In genomic region chr17:3891626-3892094, GRCh38 we compare ENCODE assay signal across 8 cellular contexts. TPM values are rescaled to one million over a fixed set of nuclear protein-coding genes. Genes with fewer than 3 reads are reported as not detected.
A peak's percentile ranks its signal among the peaks of the same experiment; 100 is the strongest.
DNase-seq lines count a peak whose midpoint lies in the region; ATAC-seq, FAIRE-seq and TF ChIP-seq lines count a peak whose summit lies in the region.

No MANE protein-coding gene starts in this region.

- no peaks in the 10 kb centered on the region for H3K36me3 ChIP-seq in CD8-positive, alpha-beta T cell (ENCODE audit: insufficient read depth, low read length)
- no peaks in the 10 kb centered on the region for H3K36me3 ChIP-seq in NT2/D1 (ENCODE audit: insufficient read depth, insufficient read length, low read length)

- H3K27ac Mint-ChIP-seq in CD8-positive, alpha-beta T cell = peak overlapping the region; percentile 30
- peak overlapping the region; percentile 71 to 85 for H3K27ac Mint-ChIP-seq in effector memory CD8-positive, alpha-beta T cell
- H3K27ac Mint-ChIP-seq in osteocyte (ENCODE audit: unreplicated experiment) = peak overlapping the region; percentile 20

- TF ChIP-seq POLR2A in GM12891 (IDR thresholded peaks at IDR 0.05; ENCODE audit: low read depth, low read length) = no peak

- H3K4me1 ChIP-seq in CD8-positive, alpha-beta T cell (ENCODE audit: insufficient read depth, low read length) = peaks cover 33% of the 10 kb centered on the region
- peaks cover 27% of the 10 kb centered on the region for H3K4me1 ChIP-seq in NT2/D1 (ENCODE audit: insufficient read depth, insufficient read length)

- H3K27me3 ChIP-seq in CD8-positive, alpha-beta T cell (ENCODE audit: insufficient read depth, low read length) = no peaks in the 10 kb centered on the region
- H3K27me3 ChIP-seq in NT2/D1 (ENCODE audit: insufficient read depth, insufficient read length) = peaks cover 15% of the 10 kb centered on the region

- no peaks in the 10 kb centered on the region for H3K36me3 Mint-ChIP-seq in CD8-positive, alpha-beta T cell
- H3K36me3 Mint-ChIP-seq in effector memory CD8-positive, alpha-beta T cell (ENCODE audit: insufficient read depth) = peaks cover 7% of the 10 kb centered on the region
- no peaks in the 10 kb centered on the region for H3K36me3 Mint-ChIP-seq in osteocyte (ENCODE audit: unreplicated experiment)

- POLR2A ChIA-PET in CD8-positive, alpha-beta T cell (lab: Charles Lee) = no interaction called here
- POLR2A ChIA-PET in GM10248 (lab: Yijun Ruan, JAX) = no interaction called here

- H3K4me3 ChIP-seq in CD8-positive, alpha-beta T cell (ENCODE audit: low read depth, low read length) = peak overlapping the region; percentile 65
- H3K4me3 ChIP-seq in NT2/D1 (ENCODE audit: insufficient read length, low read depth) = peak overlapping the region; percentile 68

- no peaks in the 10 kb centered on the region for H3K9me3 Mint-ChIP-seq in CD8-positive, alpha-beta T cell
- no peaks in the 10 kb centered on the region for H3K9me3 Mint-ChIP-seq in effector memory CD8-positive, alpha-beta T cell
- no peaks in the 10 kb centered on the region for H3K9me3 Mint-ChIP-seq in osteocyte (ENCODE audit: unreplicated experiment)

- H3K27me3 Mint-ChIP-seq in CD8-positive, alpha-beta T cell (ENCODE audit: low read depth) = no peaks in the 10 kb centered on the region
- H3K27me3 Mint-ChIP-seq in effector memory CD8-positive, alpha-beta T cell = no peaks in the 10 kb centered on the region
- no peaks in the 10 kb centered on the region for H3K27me3 Mint-ChIP-seq in osteocyte (ENCODE audit: unreplicated experiment)

- no peak for TF ChIP-seq CTCF in CD8-positive, alpha-beta T cell (IDR thresholded peaks at IDR 0.05)
- no peak for TF ChIP-seq CTCF in osteocyte (IDR thresholded peaks at IDR 0.05)
- TF ChIP-seq CTCF in GM10248 (IDR thresholded peaks at IDR 0.05; ENCODE audit: control extremely low read depth, extremely low read depth, low read depth, missing control alignments) = no peak

- intact Hi-C loops in CD8-positive, alpha-beta T cell (cut with DNase I, micrococcal nuclease) = loop anchor here in 1 of 2 experiments (1.0 to 5.0 kb wide), 5 partner anchors 29 to 1491 kb away; partner anchors contain the start of genes ANKFY1, EMC6, MNT and NCBP3

- H3K4me1 Mint-ChIP-seq in CD8-positive, alpha-beta T cell (ENCODE audit: low read depth) = peaks cover 32% of the 10 kb centered on the region
- H3K4me1 Mint-ChIP-seq in effector memory CD8-positive, alpha-beta T cell (ENCODE audit: low read depth in 2 of 2) = peaks cover 29 to 39% of the 10 kb centered on the region in 2 donors
- H3K4me1 Mint-ChIP-seq in osteocyte (ENCODE audit: unreplicated experiment) = peaks cover 56% of the 10 kb centered on the region

- no peaks in the 10 kb centered on the region for H3K9me3 ChIP-seq in CD8-positive, alpha-beta T cell (ENCODE audit: low read length)
- H3K9me3 ChIP-seq in NT2/D1 (ENCODE audit: insufficient read depth, low read length) = no peaks in the 10 kb centered on the region

- no peak for DNase-seq in CD8-positive, alpha-beta T cell
- no peak for DNase-seq in NT2/D1 (ENCODE audit: low read depth, low spot score)
- no peak for DNase-seq in effector memory CD8-positive, alpha-beta T cell
- no peak for DNase-seq in osteocyte (ENCODE audit: extremely low spot score, unreplicated experiment)
- DNase-seq in CD1c-positive myeloid dendritic cell (ENCODE audit: extremely low spot score) = no peak
- no peak for DNase-seq in GM12891 (ENCODE audit: insufficient read length, low spot score)
- DNase-seq in GM10248 (ENCODE audit: extremely low spot score) = no peak

- ATAC-seq in CD8-positive, alpha-beta T cell = no peak
- no peak for ATAC-seq in effector memory CD8-positive, alpha-beta T cell (replicated peaks)
- ATAC-seq in GM19452 (IDR thresholded peaks at IDR 0.05; ENCODE audit: unreplicated experiment) = no peak

- H3K27ac ChIP-seq in CD8-positive, alpha-beta T cell (ENCODE audit: low read depth, low read length) = no peak overlapping the region

- FAIRE-seq in GM12891 (lab: Jason Lieb, UNC) = no peak

- peak overlapping the region; percentile 86 for H3K4me3 Mint-ChIP-seq in CD8-positive, alpha-beta T cell
- H3K4me3 Mint-ChIP-seq in effector memory CD8-positive, alpha-beta T cell = peak overlapping the region; percentile 78
- peak overlapping the region; percentile 71 for H3K4me3 Mint-ChIP-seq in osteocyte (ENCODE audit: unreplicated experiment)

- H3K9ac ChIP-seq in NT2/D1 (ENCODE audit: insufficient read length, low read depth) = peak overlapping the region; percentile 77

- CTCF ChIA-PET in CD8-positive, alpha-beta T cell (lab: Charles Lee) = interaction anchor here (1.3 to 1.6 kb wide), 2 partner anchors 27 to 45 kb away, joined by 3 to 4 read pairs; partner anchors contain the start of gene NCBP3
- CTCF ChIA-PET in GM10248 (lab: Yijun Ruan, JAX) = interaction anchor here (1.0 kb wide), 1 partner anchor 22 kb away, joined by 3 read pairs; no protein-coding TSS in a partner anchor

TF ChIP-seq in GM12891, 5 proteins besides CTCF, POLR2A, EP300 and RAD21:
- no peak for TF ChIP-seq SPI1 (IDR thresholded peaks at IDR 0.05; ENCODE audit: low read depth, low read length)
- TF ChIP-seq TAF1 (IDR thresholded peaks at IDR 0.05; ENCODE audit: low read depth, low read length) = no peak
- TF ChIP-seq POLR2AphosphoS5 (IDR thresholded peaks at IDR 0.05; ENCODE audit: low read depth, low read length) = no peak
- no peak for TF ChIP-seq PAX5 (IDR thresholded peaks at IDR 0.05; ENCODE audit: insufficient read depth, low read length, severe bottlenecking)
- no peak for TF ChIP-seq POU2F2 (IDR thresholded peaks at IDR 0.05; ENCODE audit: low read depth, low read length)

RNA-seq across cellular contexts. Expression of gene CAMKK1, which starts 1.2 kb away (rescaled TPM):
- 1 to 10 TPM; 5.3 to 5.9 TPM for total RNA-seq in CD8-positive, alpha-beta T cell
- 1.3 and 1.8 TPM in 2 replicates for total RNA-seq in osteocyte
- 0.64 TPM for polyA plus RNA-seq in GM12891 (2012; ENCODE audit: low read depth, missing spikeins)

RNA-seq across cellular contexts. Expression of gene P2RX1, which starts 24.6 kb away (rescaled TPM):
- under 1 TPM; 0.67 to 0.95 TPM for total RNA-seq in CD8-positive, alpha-beta T cell
- not detected in 2 replicates for total RNA-seq in osteocyte
- polyA plus RNA-seq in GM12891 (2012; ENCODE audit: low read depth, missing spikeins) = 1.1 TPM

RNA-seq across cellular contexts. Expression of gene NCBP3, which starts 45.6 kb away (rescaled TPM):
- 10 to 100 TPM; 28.4 to 35.3 TPM for total RNA-seq in CD8-positive, alpha-beta T cell
- total RNA-seq in osteocyte = 44.4 and 45.8 TPM in 2 replicates
- polyA plus RNA-seq in GM12891 (2012; ENCODE audit: low read depth, missing spikeins) = 14.4 TPM

Comparison
In these comparisons a context has a peak if more than half of its experiments do, and no peak if none do; other contexts are left out.
1. H3K27ac Mint-ChIP-seq: peak in every context shown above with its lines; median percentile 78 in effector memory CD8-positive, alpha-beta T cell; 30 in CD8-positive, alpha-beta T cell; 20 in osteocyte.